In genomic region chr3:50336452-50337174, GRCh38 we compare ENCODE assay signal across 8 cellular contexts. TPM values are rescaled to one million over a fixed set of nuclear protein-coding genes. Genes with fewer than 3 reads are reported as not detected.
DNase-seq lines count a peak whose midpoint lies in the region; ATAC-seq and TF ChIP-seq lines count a peak whose summit lies in the region.

No MANE protein-coding gene starts in this region.

- no peaks in the 10 kb centered on the region for H3K9me3 Mint-ChIP-seq in CD8-positive, alpha-beta memory T cell
- no peaks in the 10 kb centered on the region for H3K9me3 Mint-ChIP-seq in activated naive CD8-positive, alpha-beta T cell treated with anti-CD3 and anti-CD28 coated beads, Interleukin-2, amount 50 U/mL, for 24 hours

- peaks cover 56 to 78% (median 73%) of the 10 kb centered on the region in 3 donors for H3K4me1 Mint-ChIP-seq in CD8-positive, alpha-beta memory T cell
- H3K4me1 Mint-ChIP-seq in activated naive CD8-positive, alpha-beta T cell treated with anti-CD3 and anti-CD28 coated beads, Interleukin-2, amount 50 U/mL, for 24 hours = peaks cover 60% of the 10 kb centered on the region

- H3K4me3 ChIP-seq in CD8-positive, alpha-beta memory T cell (ENCODE audit: low read length) = peak overlapping the region; percentile 73
- peak overlapping the region; percentile 74 for H3K4me3 ChIP-seq in kidney epithelial cell (ENCODE audit: low read depth, low read length)

- H3K27ac ChIP-seq in CD8-positive, alpha-beta memory T cell (ENCODE audit: low read depth, low read length) = peak overlapping the region; percentile 88
- peak overlapping the region; percentile 95 for H3K27ac ChIP-seq in temporal lobe (ENCODE audit: low read depth, low read length)

- TF ChIP-seq CTCF in kidney epithelial cell (IDR thresholded peaks at IDR 0.05; ENCODE audit: insufficient read depth, low read length, poor library complexity, severe bottlenecking) = no peak

- peak overlapping the region; percentile 89 to 97 (median 94) for H3K4me3 Mint-ChIP-seq in CD8-positive, alpha-beta memory T cell
- H3K4me3 Mint-ChIP-seq in activated naive CD8-positive, alpha-beta T cell treated with anti-CD3 and anti-CD28 coated beads, Interleukin-2, amount 50 U/mL, for 24 hours = peak overlapping the region; percentile 98

- H3K27ac Mint-ChIP-seq in CD8-positive, alpha-beta memory T cell = peak overlapping the region; percentile 90 to 99 (median 98)
- H3K27ac Mint-ChIP-seq in activated naive CD8-positive, alpha-beta T cell treated with anti-CD3 and anti-CD28 coated beads, Interleukin-2, amount 50 U/mL, for 24 hours = peak overlapping the region; percentile 98

- H3K36me3 Mint-ChIP-seq in CD8-positive, alpha-beta memory T cell = peaks cover 0 to 47% (median 4%) of the 10 kb centered on the region in 3 donors
- H3K36me3 Mint-ChIP-seq in activated naive CD8-positive, alpha-beta T cell treated with anti-CD3 and anti-CD28 coated beads, Interleukin-2, amount 50 U/mL, for 24 hours (ENCODE audit: low read depth) = peaks cover 56% of the 10 kb centered on the region

- no peaks in the 10 kb centered on the region for H3K9me3 ChIP-seq in CD8-positive, alpha-beta memory T cell (ENCODE audit: low read length)

- DNase-seq in CD8-positive, alpha-beta memory T cell = no peak
- DNase-seq in activated naive CD8-positive, alpha-beta T cell treated with anti-CD3 and anti-CD28 coated beads, Interleukin-2, amount 50 U/mL, for 24 hours = no peak
- no peak for DNase-seq in kidney epithelial cell (ENCODE audit: low read depth)
- DNase-seq in stimulated activated CD4-positive, alpha-beta T cell treated with anti-CD3 and anti-CD28 coated beads, Interleukin-2, amount 100 ng/mL, for 48 hours = no peak
- DNase-seq in activated CD8-positive, alpha-beta memory T cell treated with anti-CD3 and anti-CD28 coated beads for 24 hours = no peak

- H3K27me3 ChIP-seq in CD8-positive, alpha-beta memory T cell (ENCODE audit: insufficient read depth, low read length, poor library complexity, severe bottlenecking) = no peaks in the 10 kb centered on the region
- peaks cover 11% of the 10 kb centered on the region for H3K27me3 ChIP-seq in kidney epithelial cell (ENCODE audit: control insufficient read depth, insufficient read depth, low read length)

- peaks cover 12% of the 10 kb centered on the region for H3K36me3 ChIP-seq in CD8-positive, alpha-beta memory T cell (ENCODE audit: insufficient read depth, low read length)
- no peaks in the 10 kb centered on the region for H3K36me3 ChIP-seq in kidney epithelial cell (ENCODE audit: control insufficient read depth, insufficient read depth, low read length)

- CTCF ChIA-PET in CD8-positive, alpha-beta memory T cell (lab: Charles Lee) = interaction anchor here (0.9 to 8.5 kb wide), 12 partner anchors 8 to 233 kb away, joined by 3 to 103 read pairs (median 6); partner anchors contain the start of genes CYB561D2, HEMK1, HYAL3 and IFRD2

- POLR2A ChIA-PET in CD8-positive, alpha-beta memory T cell (lab: Charles Lee) = interaction anchor here (0.5 to 3.7 kb wide), 17 partner anchors 9 to 1724 kb away, joined by 3 to 57 read pairs (median 8); partner anchors contain the start of genes C3orf18, CYB561D2, DCAF1 and GNAI2

- peaks cover 68% of the 10 kb centered on the region for H3K4me1 ChIP-seq in CD8-positive, alpha-beta memory T cell (ENCODE audit: insufficient read depth, low read length)

- ATAC-seq in GM19463 (IDR thresholded peaks at IDR 0.05; ENCODE audit: unreplicated experiment) (peak; percentile 21), HG03521 (IDR thresholded peaks at IDR 0.05; ENCODE audit: unreplicated experiment) (peak; percentile 29)
- peak; percentile 21 for ATAC-seq in activated naive CD8-positive, alpha-beta T cell treated with anti-CD3 and anti-CD28 coated beads, Interleukin-2, amount 50 U/mL, for 24 hours

- H3K27me3 Mint-ChIP-seq in CD8-positive, alpha-beta memory T cell = peaks cover 0 to 2% of the 10 kb centered on the region in 2 donors
- no peaks in the 10 kb centered on the region for H3K27me3 Mint-ChIP-seq in activated naive CD8-positive, alpha-beta T cell treated with anti-CD3 and anti-CD28 coated beads, Interleukin-2, amount 50 U/mL, for 24 hours

RNA-seq across cellular contexts. Expression of gene RASSF1, which starts 4.0 kb away (rescaled TPM):
- total RNA-seq in CD8-positive, alpha-beta memory T cell = 10 to 100 TPM; 70.8 to 71.9 TPM
- 152 TPM for polyA plus RNA-seq in CD8-positive, alpha-beta memory T cell
- total RNA-seq in kidney epithelial cell = 16.6 and 19.9 TPM in 2 replicates
- total RNA-seq in temporal lobe = 10.1 TPM

RNA-seq across cellular contexts. Expression of gene TUSC2, which starts 8.6 kb away (rescaled TPM):
- total RNA-seq in CD8-positive, alpha-beta memory T cell = 10 to 100 TPM; 31.4 to 36.6 TPM
- 52.9 TPM for polyA plus RNA-seq in CD8-positive, alpha-beta memory T cell
- total RNA-seq in kidney epithelial cell (40.3 and 58.3 TPM in 2 replicates), temporal lobe (16.5 TPM)

RNA-seq across cellular contexts. Expression of gene ZMYND10, which starts 8.9 kb away (rescaled TPM):
- 1 to 10 TPM in 1 of 2 experiments, under 1 TPM in 1; 0.97 to 1.3 TPM for total RNA-seq in CD8-positive, alpha-beta memory T cell
- 1.1 TPM for polyA plus RNA-seq in CD8-positive, alpha-beta memory T cell
- total RNA-seq in kidney epithelial cell = 1.7 TPM in 1 of 2 replicates, not detected in the other
- total RNA-seq in temporal lobe = 5.9 TPM

RNA-seq across cellular contexts. Expression of gene NPRL2, which starts 14.0 kb away (rescaled TPM):
- total RNA-seq in CD8-positive, alpha-beta memory T cell = 10 to 100 TPM; 44.6 to 48.0 TPM
- 59.5 TPM for polyA plus RNA-seq in CD8-positive, alpha-beta memory T cell
- total RNA-seq in kidney epithelial cell (18.0 and 19.0 TPM in 2 replicates), temporal lobe (15.2 TPM)

RNA-seq across cellular contexts. Expression of gene CYB561D2, which starts 14.0 kb away (rescaled TPM):
- total RNA-seq in CD8-positive, alpha-beta memory T cell = 10 to 100 TPM; 32.4 to 37.7 TPM
- polyA plus RNA-seq in CD8-positive, alpha-beta memory T cell = 78.2 TPM
- total RNA-seq in kidney epithelial cell (22.3 and 24.0 TPM in 2 replicates), temporal lobe (8.1 TPM)
